ENCODE assay signal across 1 cellular context in genomic region chr2:3443685-3444084, GRCh38.
TF ChIP-seq lines count a peak whose summit lies in the region.

No MANE protein-coding gene starts in this region.

TF ChIP-seq in K562, 482 proteins besides CTCF, POLR2A, EP300 and RAD21 (continued from another document):
- TF ChIP-seq ZBTB33 (CRISPR knock-in tag; IDR thresholded peaks at IDR 0.05) (peak; percentile 90), HNRNPUL1 (IDR thresholded peaks at IDR 0.05; ENCODE audit: low read length) (no peak), IRF9 (tag; IDR thresholded peaks at IDR 0.05) (no peak), FOXJ2 (tag; IDR thresholded peaks at IDR 0.05) (no peak), VEZF1 (CRISPR knock-in tag; IDR thresholded peaks at IDR 0.05) (no peak)
